ENCODE assay signal across 9 cellular contexts in genomic region chr1:12480748-12481362, GRCh38.
DNase-seq lines count a peak whose midpoint lies in the region; ATAC-seq and TF ChIP-seq lines count a peak whose summit lies in the region.
"Had no signal": no experiment of that assay in that cellular context is flagged by ENCODE, and none has a peak within 500 bp of the region (broad histone marks: within the 10 kb centered on the region; RNA-seq: fewer than 3 reads in every experiment).

No MANE protein-coding gene starts in this region.

- H3K4me3 Mint-ChIP-seq in activated T-helper 17 cell treated with anti-CD3 and anti-CD28 coated beads, Interleukin-2, amount 50 U/mL, for 72 hours = peak overlapping the region; percentile 61
- no peak overlapping the region for H3K4me3 Mint-ChIP-seq in GM23338

- H3K9me3 Mint-ChIP-seq in activated T-helper 17 cell treated with anti-CD3 and anti-CD28 coated beads, Interleukin-2, amount 50 U/mL, for 72 hours = no peaks in the 10 kb centered on the region
- H3K9me3 Mint-ChIP-seq in GM23338 = no peaks in the 10 kb centered on the region

- H3K27ac ChIP-seq in DND-41 (ENCODE audit: low read length) (peak overlapping the region; percentile 98), GM23338 (ENCODE audit: low read depth) (no peak overlapping the region)

- H3K27ac Mint-ChIP-seq in activated T-helper 17 cell treated with anti-CD3 and anti-CD28 coated beads, Interleukin-2, amount 50 U/mL, for 72 hours = peak overlapping the region; percentile 88
- H3K27ac Mint-ChIP-seq in GM23338 = no peak overlapping the region

- no peaks in the 10 kb centered on the region for H3K27me3 Mint-ChIP-seq in activated T-helper 17 cell treated with anti-CD3 and anti-CD28 coated beads, Interleukin-2, amount 50 U/mL, for 72 hours
- no peaks in the 10 kb centered on the region for H3K27me3 Mint-ChIP-seq in GM23338 (ENCODE audit: insufficient read depth, low read depth, poor library complexity)

- peak; percentile 90 for ATAC-seq in DND-41 (ENCODE audit: insufficient read depth, low read depth)
- ATAC-seq in activated T-helper 17 cell treated with anti-CD3 and anti-CD28 coated beads, Interleukin-2, amount 50 U/mL, for 72 hours (replicated peaks) = peak; percentile 81
- ATAC-seq in GM19467 (IDR thresholded peaks at IDR 0.05; ENCODE audit: unreplicated experiment) = no peak
- no peak for ATAC-seq in GM23338
- no peak for ATAC-seq in HG03039 (IDR thresholded peaks at IDR 0.05; ENCODE audit: unreplicated experiment)

- H3K4me1 ChIP-seq in DND-41 (ENCODE audit: insufficient read depth, low read length) (peaks cover 65% of the 10 kb centered on the region), Loucy (ENCODE audit: insufficient read depth, low read length, poor library complexity, severe bottlenecking) (peaks cover 61% of the 10 kb centered on the region), GM23338 (ENCODE audit: insufficient read depth) (peaks cover 9% of the 10 kb centered on the region)

- H3K36me3 ChIP-seq in DND-41 (ENCODE audit: insufficient read depth, low read length) (peaks cover 7% of the 10 kb centered on the region), Loucy (ENCODE audit: insufficient read depth, low read length) (no peaks in the 10 kb centered on the region), GM23338 (ENCODE audit: insufficient read depth) (no peaks in the 10 kb centered on the region)
- H3K36me3 ChIP-seq: right lobe of liver had no signal

- H3K9me3 ChIP-seq in DND-41 (ENCODE audit: insufficient read depth, low read length, severe bottlenecking) (no peaks in the 10 kb centered on the region), Loucy (ENCODE audit: insufficient read depth, low read depth, low read length) (no peaks in the 10 kb centered on the region)
- H3K9me3 ChIP-seq: right lobe of liver had no signal

- H3K79me2 ChIP-seq in DND-41 (ENCODE audit: insufficient read depth, low read length) (no peaks in the 10 kb centered on the region), Loucy (ENCODE audit: insufficient read depth, low read length) (no peaks in the 10 kb centered on the region), GM23338 (replicated peaks; ENCODE audit: insufficient read depth) (no peaks in the 10 kb centered on the region)

- H3K9ac ChIP-seq in DND-41 (ENCODE audit: low read depth, low read length) = peak overlapping the region; percentile 51
- peak overlapping the region; percentile 45 for H3K9ac ChIP-seq in Loucy (ENCODE audit: low read depth, low read length, poor library complexity, severe bottlenecking)

- peak; percentile 86 for DNase-seq in DND-41
- peak; percentile 30 for DNase-seq in iPS-NIHi7 (ENCODE audit: extremely low spot score)
- DNase-seq in superior temporal gyrus (ENCODE audit: extremely low spot score) = peak; percentile 40
- DNase-seq in GM23338 (ENCODE audit: low spot score) = no peak
- DNase-seq: right lobe of liver had no signal

- peaks cover 11% of the 10 kb centered on the region for H3F3A ChIP-seq in Loucy (ENCODE audit: low read depth)
- H3F3A ChIP-seq in GM23338 (replicated peaks; ENCODE audit: low read depth) = no peaks in the 10 kb centered on the region

- no peak overlapping the region for H3K4me3 ChIP-seq in DND-41 (ENCODE audit: low read depth in 1 of 2, low read length in 2 of 2)
- no peak overlapping the region for H3K4me3 ChIP-seq in Loucy (ENCODE audit: low read length, poor library complexity, severe bottlenecking)
- H3K4me3 ChIP-seq in GM23338 = no peak overlapping the region
- H3K4me3 ChIP-seq: right lobe of liver had no signal

- H3K27me3 ChIP-seq in DND-41 (ENCODE audit: insufficient read depth, low read length, poor library complexity) (no peaks in the 10 kb centered on the region), Loucy (ENCODE audit: insufficient read depth, low read length, poor library complexity, severe bottlenecking) (no peaks in the 10 kb centered on the region), GM23338 (ENCODE audit: insufficient read depth) (no peaks in the 10 kb centered on the region)
- H3K27me3 ChIP-seq: right lobe of liver had no signal

- H3K9me2 ChIP-seq in Loucy (replicated peaks; ENCODE audit: low read depth, low read length) = no peaks in the 10 kb centered on the region
- no peaks in the 10 kb centered on the region for H3K9me2 ChIP-seq in GM23338 (ENCODE audit: insufficient read depth)

- TF ChIP-seq CTCF in DND-41 (IDR thresholded peaks at IDR 0.05; ENCODE audit: borderline replicate concordance, extremely low read depth, low read length, poor library complexity, severe bottlenecking) (no peak), Loucy (conservative IDR thresholded peaks at IDR 0.05; ENCODE audit: low read length) (no peak), GM23338 (conservative IDR thresholded peaks at IDR 0.05; ENCODE audit: low read depth in 2 of 2) (no peak)

- peak overlapping the region; percentile 42; the same call in 1 of the 2 replicates for H2AFZ ChIP-seq in DND-41 (ENCODE audit: low read depth, low read length)
- H2AFZ ChIP-seq in Loucy (ENCODE audit: low read length) = peak overlapping the region; percentile 26; the same call in 1 of the 2 replicates
- no peak overlapping the region for H2AFZ ChIP-seq in GM23338

- no peaks in the 10 kb centered on the region for H4K20me1 ChIP-seq in DND-41 (ENCODE audit: insufficient read depth, low read length)
- no peaks in the 10 kb centered on the region for H4K20me1 ChIP-seq in Loucy (ENCODE audit: insufficient read depth, low read length, poor library complexity, severe bottlenecking)
- H4K20me1 ChIP-seq in GM23338 (replicated peaks; ENCODE audit: insufficient read depth) = no peaks in the 10 kb centered on the region

- H3K4me1 Mint-ChIP-seq in activated T-helper 17 cell treated with anti-CD3 and anti-CD28 coated beads, Interleukin-2, amount 50 U/mL, for 72 hours = peaks cover 45% of the 10 kb centered on the region
- peaks cover 12% of the 10 kb centered on the region for H3K4me1 Mint-ChIP-seq in GM23338

- H3K4me2 ChIP-seq in DND-41 (ENCODE audit: insufficient read depth, low read length) (peak overlapping the region; percentile 10; the same call in 1 of the 2 replicates), Loucy (ENCODE audit: low read depth, low read length, poor library complexity, severe bottlenecking) (peak overlapping the region; percentile 31), GM23338 (no peak overlapping the region)

- H3K36me3 Mint-ChIP-seq in activated T-helper 17 cell treated with anti-CD3 and anti-CD28 coated beads, Interleukin-2, amount 50 U/mL, for 72 hours (ENCODE audit: low read depth) = peaks cover 12% of the 10 kb centered on the region
- H3K36me3 Mint-ChIP-seq in GM23338 (ENCODE audit: low read depth) = no peaks in the 10 kb centered on the region; the same call in 2 of the 3 replicates

TF ChIP-seq in GM23338, 12 proteins besides CTCF, POLR2A, EP300 and RAD21 (continues in another document):
- TF ChIP-seq ZNF462 (CRISPR knock-in tag; IDR thresholded peaks at IDR 0.05) = no peak

Comparison
In these comparisons a context has a peak if more than half of its experiments do, and no peak if none do; other contexts are left out.
1. ATAC-seq: peak in DND-41 (single experiment) and activated T-helper 17 cell treated with anti-CD3 and anti-CD28 coated beads, Interleukin-2, amount 50 U/mL, for 72 hours (single experiment); none in GM19467 (single experiment), GM23338 (single experiment) and HG03039 (single experiment).